ENCODE assay signal across 1 cellular context in the genomic region with DNA sequence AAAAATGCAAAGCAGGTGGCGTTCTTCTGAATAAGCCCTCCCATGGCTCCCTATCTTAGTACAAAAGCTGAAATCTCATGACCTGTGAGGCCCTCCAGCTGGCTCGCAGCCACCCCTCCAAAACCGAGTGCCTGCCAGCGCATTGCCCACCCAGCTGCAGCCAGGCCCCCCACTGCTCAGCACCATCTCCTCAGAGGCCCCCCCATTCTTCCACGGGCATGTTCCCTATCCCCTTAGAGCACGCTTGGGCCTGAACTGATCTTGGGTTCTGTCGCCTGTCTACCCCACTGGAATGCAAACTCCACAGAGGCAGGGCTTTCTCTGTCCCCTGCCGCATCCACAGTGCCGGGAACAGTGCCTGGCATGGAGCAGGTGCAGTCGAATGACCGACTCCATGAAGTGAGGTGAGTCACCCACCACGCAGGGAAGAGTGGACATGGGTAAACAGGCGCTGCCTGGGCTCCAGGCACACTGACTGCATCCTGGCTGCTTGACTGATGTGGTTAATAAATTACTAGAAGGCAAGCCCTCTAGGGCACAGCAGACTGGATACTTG.
TF ChIP-seq lines count a peak whose summit lies in the region.

No MANE protein-coding gene starts in this region.

TF ChIP-seq in HepG2, 621 proteins besides CTCF, POLR2A, EP300 and RAD21 (continued from another document and continues in another):
- TF ChIP-seq, protein P1, sequence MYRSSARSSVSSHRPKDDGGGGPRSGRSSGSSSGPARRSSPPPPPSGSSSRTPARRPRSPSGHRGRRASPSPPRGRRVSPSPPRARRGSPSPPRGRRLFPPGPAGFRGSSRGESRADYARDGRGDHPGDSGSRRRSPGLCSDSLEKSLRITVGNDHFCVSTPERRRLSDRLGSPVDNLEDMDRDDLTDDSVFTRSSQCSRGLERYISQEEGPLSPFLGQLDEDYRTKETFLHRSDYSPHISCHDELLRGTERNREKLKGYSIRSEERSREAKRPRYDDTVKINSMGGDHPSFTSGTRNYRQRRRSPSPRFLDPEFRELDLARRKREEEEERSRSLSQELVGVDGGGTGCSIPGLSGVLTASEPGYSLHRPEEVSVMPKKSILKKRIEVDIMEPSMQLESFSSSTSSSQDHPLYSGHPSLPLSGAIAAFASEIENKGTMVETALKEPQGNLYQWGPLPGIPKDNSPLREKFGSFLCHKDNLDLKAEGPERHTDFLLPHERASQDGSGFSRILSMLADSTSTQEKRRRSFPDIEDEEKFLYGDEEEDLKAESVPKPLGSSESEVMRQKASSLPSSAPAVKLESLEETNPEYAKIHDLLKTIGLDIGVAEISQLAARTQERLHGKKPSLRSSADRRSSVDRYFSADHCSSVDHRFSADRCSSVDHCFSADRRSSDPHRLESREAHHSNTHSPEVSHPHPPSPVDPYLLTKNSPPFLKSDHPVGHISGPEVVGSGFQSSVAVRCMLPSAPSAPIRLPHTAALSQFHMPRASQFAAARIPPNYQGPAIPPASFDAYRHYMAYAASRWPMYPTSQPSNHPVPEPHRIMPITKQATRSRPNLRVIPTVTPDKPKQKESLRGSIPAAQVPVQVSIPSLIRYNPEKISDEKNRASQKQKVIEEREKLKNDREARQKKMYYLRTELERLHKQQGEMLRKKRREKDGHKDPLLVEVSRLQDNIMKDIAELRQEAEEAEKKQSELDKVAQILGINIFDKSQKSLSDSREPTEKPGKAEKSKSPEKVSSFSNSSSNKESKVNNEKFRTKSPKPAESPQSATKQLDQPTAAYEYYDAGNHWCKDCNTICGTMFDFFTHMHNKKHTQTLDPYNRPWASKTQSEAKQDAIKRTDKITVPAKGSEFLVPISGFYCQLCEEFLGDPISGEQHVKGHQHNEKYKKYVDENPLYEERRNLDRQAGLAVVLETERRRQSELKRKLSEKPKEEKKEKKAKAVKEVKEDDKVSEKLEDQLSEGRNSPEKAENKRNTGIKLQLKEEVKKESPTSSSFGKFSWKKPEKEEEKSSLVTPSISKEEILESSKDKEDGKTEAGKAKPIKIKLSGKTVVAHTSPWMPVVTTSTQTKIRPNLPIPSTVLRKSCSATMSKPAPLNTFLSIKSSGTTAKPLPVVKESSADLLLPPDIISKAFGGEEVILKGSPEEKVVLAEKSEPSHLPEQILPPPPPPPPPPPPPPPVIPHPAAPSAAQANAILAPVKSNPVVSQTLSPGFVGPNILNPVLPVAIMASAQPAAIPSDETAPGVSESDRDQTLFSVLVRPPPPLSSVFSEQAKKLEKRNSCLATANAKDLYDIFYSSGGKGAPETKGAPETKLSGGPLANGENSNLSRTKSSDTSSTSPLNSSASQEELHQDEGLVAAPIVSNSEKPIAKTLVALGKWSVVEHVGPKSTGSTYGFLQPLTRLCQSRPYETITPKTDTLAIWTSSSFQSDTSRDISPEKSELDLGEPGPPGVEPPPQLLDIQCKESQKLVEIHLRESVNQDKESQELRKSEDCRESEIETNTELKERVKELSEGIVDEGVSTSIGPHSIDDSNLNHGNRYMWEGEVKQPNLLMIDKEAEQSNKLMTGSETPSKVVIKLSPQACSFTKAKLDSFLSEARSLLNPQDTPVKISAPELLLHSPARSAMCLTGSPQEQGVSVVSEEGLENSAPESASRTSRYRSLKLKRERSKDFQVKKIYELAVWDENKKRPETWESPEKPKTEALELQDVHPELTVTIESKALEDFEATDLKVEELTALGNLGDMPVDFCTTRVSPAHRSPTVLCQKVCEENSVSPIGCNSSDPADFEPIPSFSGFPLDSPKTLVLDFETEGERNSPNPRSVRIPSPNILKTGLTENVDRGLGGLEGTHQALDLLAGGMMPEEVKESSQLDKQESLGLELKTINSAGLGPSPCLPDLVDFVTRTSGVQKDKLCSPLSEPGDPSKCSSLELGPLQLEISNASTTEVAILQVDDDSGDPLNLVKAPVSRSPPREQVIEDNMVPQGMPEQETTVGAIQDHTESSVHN (CRISPR knock-in tag; IDR thresholded peaks at IDR 0.05) = no peak
- TF ChIP-seq ETV5 (CRISPR knock-in tag; IDR thresholded peaks at IDR 0.05; ENCODE audit: borderline replicate concordance) = peak; percentile 25; the same call in 1 of the 2 replicates
- peak; percentile 84; the same call in 1 of the 2 replicates for TF ChIP-seq FOXK1 (CRISPR knock-in tag; IDR thresholded peaks at IDR 0.05; ENCODE audit: borderline replicate concordance, low read depth)
- TF ChIP-seq TRIM24 (CRISPR knock-in tag; IDR thresholded peaks at IDR 0.05) = no peak
- TF ChIP-seq CHCHD3 (CRISPR knock-in tag; IDR thresholded peaks at IDR 0.05) = no peak
- TF ChIP-seq MLLT10 (CRISPR knock-in tag; IDR thresholded peaks at IDR 0.05) = no peak
- TF ChIP-seq, protein P2, sequence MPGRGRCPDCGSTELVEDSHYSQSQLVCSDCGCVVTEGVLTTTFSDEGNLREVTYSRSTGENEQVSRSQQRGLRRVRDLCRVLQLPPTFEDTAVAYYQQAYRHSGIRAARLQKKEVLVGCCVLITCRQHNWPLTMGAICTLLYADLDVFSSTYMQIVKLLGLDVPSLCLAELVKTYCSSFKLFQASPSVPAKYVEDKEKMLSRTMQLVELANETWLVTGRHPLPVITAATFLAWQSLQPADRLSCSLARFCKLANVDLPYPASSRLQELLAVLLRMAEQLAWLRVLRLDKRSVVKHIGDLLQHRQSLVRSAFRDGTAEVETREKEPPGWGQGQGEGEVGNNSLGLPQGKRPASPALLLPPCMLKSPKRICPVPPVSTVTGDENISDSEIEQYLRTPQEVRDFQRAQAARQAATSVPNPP (CRISPR knock-in tag; IDR thresholded peaks at IDR 0.05) = no peak
- TF ChIP-seq NFKBIZ (CRISPR knock-in tag; IDR thresholded peaks at IDR 0.05) = no peak
- TF ChIP-seq, protein P3, sequence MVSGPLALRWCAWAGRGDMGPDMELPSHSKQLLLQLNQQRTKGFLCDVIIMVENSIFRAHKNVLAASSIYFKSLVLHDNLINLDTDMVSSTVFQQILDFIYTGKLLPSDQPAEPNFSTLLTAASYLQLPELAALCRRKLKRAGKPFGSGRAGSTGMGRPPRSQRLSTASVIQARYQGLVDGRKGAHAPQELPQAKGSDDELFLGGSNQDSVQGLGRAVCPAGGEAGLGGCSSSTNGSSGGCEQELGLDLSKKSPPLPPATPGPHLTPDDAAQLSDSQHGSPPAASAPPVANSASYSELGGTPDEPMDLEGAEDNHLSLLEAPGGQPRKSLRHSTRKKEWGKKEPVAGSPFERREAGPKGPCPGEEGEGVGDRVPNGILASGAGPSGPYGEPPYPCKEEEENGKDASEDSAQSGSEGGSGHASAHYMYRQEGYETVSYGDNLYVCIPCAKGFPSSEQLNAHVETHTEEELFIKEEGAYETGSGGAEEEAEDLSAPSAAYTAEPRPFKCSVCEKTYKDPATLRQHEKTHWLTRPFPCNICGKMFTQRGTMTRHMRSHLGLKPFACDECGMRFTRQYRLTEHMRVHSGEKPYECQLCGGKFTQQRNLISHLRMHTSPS (CRISPR knock-in tag; IDR thresholded peaks at IDR 0.05; ENCODE audit: low read depth) = peak; percentile 53; the same call in 1 of the 2 replicates
- TF ChIP-seq, protein P4, sequence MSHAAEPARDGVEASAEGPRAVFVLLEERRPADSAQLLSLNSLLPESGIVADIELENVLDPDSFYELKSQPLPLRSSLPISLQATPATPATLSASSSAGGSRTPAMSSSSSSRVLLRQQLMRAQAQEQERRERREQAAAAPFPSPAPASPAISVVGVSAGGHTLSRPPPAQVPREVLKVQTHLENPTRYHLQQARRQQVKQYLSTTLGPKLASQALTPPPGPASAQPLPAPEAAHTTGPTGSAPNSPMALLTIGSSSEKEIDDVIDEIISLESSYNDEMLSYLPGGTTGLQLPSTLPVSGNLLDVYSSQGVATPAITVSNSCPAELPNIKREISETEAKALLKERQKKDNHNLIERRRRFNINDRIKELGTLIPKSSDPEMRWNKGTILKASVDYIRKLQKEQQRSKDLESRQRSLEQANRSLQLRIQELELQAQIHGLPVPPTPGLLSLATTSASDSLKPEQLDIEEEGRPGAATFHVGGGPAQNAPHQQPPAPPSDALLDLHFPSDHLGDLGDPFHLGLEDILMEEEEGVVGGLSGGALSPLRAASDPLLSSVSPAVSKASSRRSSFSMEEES (CRISPR knock-in tag; IDR thresholded peaks at IDR 0.05) = no peak
- no peak for TF ChIP-seq POLR2AphosphoS5 (IDR thresholded peaks at IDR 0.05; ENCODE audit: low read depth, low read length)
- TF ChIP-seq MAF1 (CRISPR knock-in tag; IDR thresholded peaks at IDR 0.05; ENCODE audit: borderline replicate concordance) = no peak
- TF ChIP-seq ZNF7 (CRISPR knock-in tag; IDR thresholded peaks at IDR 0.05) = no peak
- TF ChIP-seq, protein P5, sequence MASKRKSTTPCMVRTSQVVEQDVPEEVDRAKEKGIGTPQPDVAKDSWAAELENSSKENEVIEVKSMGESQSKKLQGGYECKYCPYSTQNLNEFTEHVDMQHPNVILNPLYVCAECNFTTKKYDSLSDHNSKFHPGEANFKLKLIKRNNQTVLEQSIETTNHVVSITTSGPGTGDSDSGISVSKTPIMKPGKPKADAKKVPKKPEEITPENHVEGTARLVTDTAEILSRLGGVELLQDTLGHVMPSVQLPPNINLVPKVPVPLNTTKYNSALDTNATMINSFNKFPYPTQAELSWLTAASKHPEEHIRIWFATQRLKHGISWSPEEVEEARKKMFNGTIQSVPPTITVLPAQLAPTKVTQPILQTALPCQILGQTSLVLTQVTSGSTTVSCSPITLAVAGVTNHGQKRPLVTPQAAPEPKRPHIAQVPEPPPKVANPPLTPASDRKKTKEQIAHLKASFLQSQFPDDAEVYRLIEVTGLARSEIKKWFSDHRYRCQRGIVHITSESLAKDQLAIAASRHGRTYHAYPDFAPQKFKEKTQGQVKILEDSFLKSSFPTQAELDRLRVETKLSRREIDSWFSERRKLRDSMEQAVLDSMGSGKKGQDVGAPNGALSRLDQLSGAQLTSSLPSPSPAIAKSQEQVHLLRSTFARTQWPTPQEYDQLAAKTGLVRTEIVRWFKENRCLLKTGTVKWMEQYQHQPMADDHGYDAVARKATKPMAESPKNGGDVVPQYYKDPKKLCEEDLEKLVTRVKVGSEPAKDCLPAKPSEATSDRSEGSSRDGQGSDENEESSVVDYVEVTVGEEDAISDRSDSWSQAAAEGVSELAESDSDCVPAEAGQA (IDR thresholded peaks at IDR 0.05; ENCODE audit: low read depth) = no peak
- TF ChIP-seq, protein P5 (CRISPR knock-in tag; IDR thresholded peaks at IDR 0.05; ENCODE audit: borderline replicate concordance) = no peak
- TF ChIP-seq, protein P6, sequence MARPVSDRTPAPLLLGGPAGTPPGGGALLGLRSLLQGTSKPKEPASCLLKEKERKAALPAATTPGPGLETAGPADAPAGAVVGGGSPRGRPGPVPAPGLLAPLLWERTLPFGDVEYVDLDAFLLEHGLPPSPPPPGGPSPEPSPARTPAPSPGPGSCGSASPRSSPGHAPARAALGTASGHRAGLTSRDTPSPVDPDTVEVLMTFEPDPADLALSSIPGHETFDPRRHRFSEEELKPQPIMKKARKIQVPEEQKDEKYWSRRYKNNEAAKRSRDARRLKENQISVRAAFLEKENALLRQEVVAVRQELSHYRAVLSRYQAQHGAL (CRISPR knock-in tag; IDR thresholded peaks at IDR 0.05; ENCODE audit: not compliant biosample characterization) = no peak
- no peak for TF ChIP-seq GATA4 (IDR thresholded peaks at IDR 0.05; ENCODE audit: borderline replicate concordance, low read depth)
- TF ChIP-seq ZMYM3 (CRISPR knock-in tag; IDR thresholded peaks at IDR 0.05) = no peak
- TF ChIP-seq SP140L (CRISPR knock-in tag; IDR thresholded peaks at IDR 0.05; ENCODE audit: borderline replicate concordance) = no peak
- TF ChIP-seq SPEN (CRISPR knock-in tag; IDR thresholded peaks at IDR 0.05; ENCODE audit: low read depth) = 0 out of 2 replicates have a peak, but pooled peaks have one; percentile 38
- TF ChIP-seq, protein P7, sequence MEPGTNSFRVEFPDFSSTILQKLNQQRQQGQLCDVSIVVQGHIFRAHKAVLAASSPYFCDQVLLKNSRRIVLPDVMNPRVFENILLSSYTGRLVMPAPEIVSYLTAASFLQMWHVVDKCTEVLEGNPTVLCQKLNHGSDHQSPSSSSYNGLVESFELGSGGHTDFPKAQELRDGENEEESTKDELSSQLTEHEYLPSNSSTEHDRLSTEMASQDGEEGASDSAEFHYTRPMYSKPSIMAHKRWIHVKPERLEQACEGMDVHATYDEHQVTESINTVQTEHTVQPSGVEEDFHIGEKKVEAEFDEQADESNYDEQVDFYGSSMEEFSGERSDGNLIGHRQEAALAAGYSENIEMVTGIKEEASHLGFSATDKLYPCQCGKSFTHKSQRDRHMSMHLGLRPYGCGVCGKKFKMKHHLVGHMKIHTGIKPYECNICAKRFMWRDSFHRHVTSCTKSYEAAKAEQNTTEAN (CRISPR knock-in tag; conservative IDR thresholded peaks at IDR 0.05) = no peak
- peak; percentile 74 for TF ChIP-seq JUND (CRISPR knock-in tag; IDR thresholded peaks at IDR 0.05)
- TF ChIP-seq, protein P8, sequence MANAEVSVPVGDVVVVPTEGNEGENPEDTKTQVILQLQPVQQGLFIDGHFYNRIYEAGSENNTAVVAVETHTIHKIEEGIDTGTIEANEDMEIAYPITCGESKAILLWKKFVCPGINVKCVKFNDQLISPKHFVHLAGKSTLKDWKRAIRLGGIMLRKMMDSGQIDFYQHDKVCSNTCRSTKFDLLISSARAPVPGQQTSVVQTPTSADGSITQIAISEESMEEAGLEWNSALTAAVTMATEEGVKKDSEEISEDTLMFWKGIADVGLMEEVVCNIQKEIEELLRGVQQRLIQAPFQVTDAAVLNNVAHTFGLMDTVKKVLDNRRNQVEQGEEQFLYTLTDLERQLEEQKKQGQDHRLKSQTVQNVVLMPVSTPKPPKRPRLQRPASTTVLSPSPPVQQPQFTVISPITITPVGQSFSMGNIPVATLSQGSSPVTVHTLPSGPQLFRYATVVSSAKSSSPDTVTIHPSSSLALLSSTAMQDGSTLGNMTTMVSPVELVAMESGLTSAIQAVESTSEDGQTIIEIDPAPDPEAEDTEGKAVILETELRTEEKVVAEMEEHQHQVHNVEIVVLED (CRISPR knock-in tag; IDR thresholded peaks at IDR 0.05; ENCODE audit: borderline replicate concordance) = no peak
- TF ChIP-seq, protein P9, sequence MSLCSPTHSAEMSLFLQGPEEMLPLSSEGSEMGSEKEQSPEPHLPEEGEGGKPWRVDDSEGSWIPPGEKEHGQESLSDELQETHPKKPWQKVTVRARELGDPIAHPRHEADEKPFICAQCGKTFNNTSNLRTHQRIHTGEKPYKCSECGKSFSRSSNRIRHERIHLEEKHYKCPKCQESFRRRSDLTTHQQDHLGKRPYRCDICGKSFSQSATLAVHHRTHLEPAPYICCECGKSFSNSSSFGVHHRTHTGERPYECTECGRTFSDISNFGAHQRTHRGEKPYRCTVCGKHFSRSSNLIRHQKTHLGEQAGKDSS (CRISPR knock-in tag; IDR thresholded peaks at IDR 0.05; ENCODE audit: borderline replicate concordance, low read depth) = no peak; the same call in 1 of the 2 replicates
